Comparison of ENCODE assay signal across 8 cellular contexts in genomic region chr1:234971586-234972297, GRCh38.
DNase-seq lines count a peak whose midpoint lies in the region; ATAC-seq and TF ChIP-seq lines count a peak whose summit lies in the region.

No MANE protein-coding gene starts in this region.

- DNase-seq in NT2/D1 (ENCODE audit: low read depth, low spot score) = no peak
- no peak for DNase-seq in CD1c-positive myeloid dendritic cell (ENCODE audit: extremely low spot score)
- DNase-seq in ovary = no peak
- no peak for DNase-seq in erythroblast (lab: John Stamatoyannopoulos, UW)

- H3K4me3 ChIP-seq in NT2/D1 (ENCODE audit: insufficient read length, low read depth) (no peak overlapping the region), esophagus (ENCODE audit: low read depth in 1 of 2, low read length in 2 of 2) (no peak overlapping the region), skeletal muscle satellite cell (ENCODE audit: low read length) (no peak overlapping the region), ovary (no peak overlapping the region)

- H3K36me3 ChIP-seq in NT2/D1 (ENCODE audit: insufficient read depth, insufficient read length, low read length) (no peaks in the 10 kb centered on the region), esophagus (ENCODE audit: control insufficient read depth in 2 of 2, insufficient read depth in 2 of 2, low read length in 1 of 2) (no peaks in the 10 kb centered on the region), skeletal muscle satellite cell (ENCODE audit: insufficient read depth, low read length) (no peaks in the 10 kb centered on the region), ovary (no peaks in the 10 kb centered on the region)

- H3K27ac ChIP-seq in esophagus (ENCODE audit: low read depth in 2 of 2, low read length in 1 of 2) = peak overlapping the region; percentile 84 to 88
- peak overlapping the region in 1 of 2 donors; percentile 87 for H3K27ac ChIP-seq in ovary

- H3K9ac ChIP-seq in NT2/D1 (ENCODE audit: insufficient read length, low read depth) = peak overlapping the region; percentile 73
- H3K9ac ChIP-seq in skeletal muscle satellite cell (ENCODE audit: low read depth, low read length) = peak overlapping the region; percentile 81

- H3K4me1 ChIP-seq in NT2/D1 (ENCODE audit: insufficient read depth, insufficient read length) = peaks cover 17% of the 10 kb centered on the region
- peaks cover 2 to 4% of the 10 kb centered on the region in 2 donors for H3K4me1 ChIP-seq in esophagus (ENCODE audit: control insufficient read depth in 2 of 2, insufficient read depth in 2 of 2, low read length in 1 of 2)
- H3K4me1 ChIP-seq in skeletal muscle satellite cell (ENCODE audit: control insufficient read depth, insufficient read depth, low read length) = peaks cover 65% of the 10 kb centered on the region
- H3K4me1 ChIP-seq in ovary (ENCODE audit: insufficient read depth) = peaks cover 21% of the 10 kb centered on the region

- no peak for TF ChIP-seq CTCF in ovary (IDR thresholded peaks at IDR 0.05)

- TF ChIP-seq POLR2A in ovary (IDR thresholded peaks at IDR 0.05) = no peak
- TF ChIP-seq POLR2A in GM18505 (IDR thresholded peaks at IDR 0.05; ENCODE audit: borderline replicate concordance, extremely low read depth, insufficient read depth, insufficient read length) = no peak
- TF ChIP-seq POLR2A in erythroblast (IDR thresholded peaks at IDR 0.05; ENCODE audit: low read length) = no peak

- peak overlapping the region; percentile 74 for H3K4me2 ChIP-seq in skeletal muscle satellite cell (ENCODE audit: low read length)

- H3K9me3 ChIP-seq in NT2/D1 (ENCODE audit: insufficient read depth, low read length) (no peaks in the 10 kb centered on the region), esophagus (ENCODE audit: control insufficient read depth in 2 of 2, insufficient read depth in 1 of 2, low read depth in 1 of 2, low read length in 1 of 2) (no peaks in the 10 kb centered on the region), skeletal muscle satellite cell (replicated peaks; ENCODE audit: low read length) (no peaks in the 10 kb centered on the region), ovary (no peaks in the 10 kb centered on the region)

- WGBS in esophagus, 2 donors = 64 to 76% methylated on average over 9 of the region's 9 CpGs
- WGBS in ovary, 3 donors = 76 to 83% (median 77%) methylated on average over 9 of the region's 9 CpGs

- intact Hi-C loops in ovary (cut with DNase I) = loop anchor here (10.0 kb wide), 5 partner anchors 57 to 477 kb away; no protein-coding TSS in a partner anchor

- H3K27me3 ChIP-seq in NT2/D1 (ENCODE audit: insufficient read depth, insufficient read length) = no peaks in the 10 kb centered on the region
- H3K27me3 ChIP-seq in esophagus (ENCODE audit: control insufficient read depth in 1 of 2, insufficient read depth in 2 of 2, low read length in 2 of 2) = no peaks in the 10 kb centered on the region
- H3K27me3 ChIP-seq in skeletal muscle satellite cell (ENCODE audit: control insufficient read depth, insufficient read depth, low read length) = no peaks in the 10 kb centered on the region
- H3K27me3 ChIP-seq in ovary = no peaks in the 10 kb centered on the region

- TF ChIP-seq EP300 in ovary (IDR thresholded peaks at IDR 0.05) = no peak

- peak; percentile 37 for ATAC-seq in GM19351 (IDR thresholded peaks at IDR 0.05; ENCODE audit: unreplicated experiment)
- ATAC-seq in GM18505 (IDR thresholded peaks at IDR 0.05; ENCODE audit: unreplicated experiment) = no peak
